ENCODE assay signal across 11 cellular contexts in genomic region chr12:46832084-46832704, GRCh38. TPM values are rescaled to one million over a fixed set of nuclear protein-coding genes. Genes with fewer than 3 reads are reported as not detected.
DNase-seq lines count a peak whose midpoint lies in the region; ATAC-seq and TF ChIP-seq lines count a peak whose summit lies in the region.
"Had no signal": no experiment of that assay in that cellular context is flagged by ENCODE, and none has a peak within 500 bp of the region (broad histone marks: within the 10 kb centered on the region; RNA-seq: fewer than 3 reads in every experiment).

No MANE protein-coding gene starts in this region.

- no TSS peak for BruUV-seq in MCF 10A (replicated peaks; lab: Mats Ljungman, UMichigan)

- H3K27me3 Mint-ChIP-seq in MCF 10A (ENCODE audit: insufficient read depth, unreplicated experiment) (no peaks in the 10 kb centered on the region), mesothelial cell of epicardium (ENCODE audit: low read depth) (peaks cover 88% of the 10 kb centered on the region), type B pancreatic cell (peaks cover 79% of the 10 kb centered on the region)

- H3K4me3 ChIP-seq in breast epithelium (peak overlapping the region; percentile 35 to 60 (median 42)), endocrine pancreas (ENCODE audit: control insufficient read depth, insufficient read depth, low read length) (peak overlapping the region; percentile 57)

- no peak for TF ChIP-seq CTCF in breast epithelium (IDR thresholded peaks at IDR 0.05)
- no peak for TF ChIP-seq CTCF in MCF 10A (IDR thresholded peaks at IDR 0.05; ENCODE audit: unreplicated experiment)
- no peak for TF ChIP-seq CTCF in mesothelial cell of epicardium (IDR thresholded peaks at IDR 0.05; ENCODE audit: unreplicated experiment)
- TF ChIP-seq CTCF in type B pancreatic cell (conservative IDR thresholded peaks at IDR 0.05): no peak

- ATAC-seq in HG03095 (IDR thresholded peaks at IDR 0.05; ENCODE audit: unreplicated experiment): no peak
- ATAC-seq in HG02798 (IDR thresholded peaks at IDR 0.05; ENCODE audit: poor library complexity, unreplicated experiment): no peak
- ATAC-seq in HG03432 (IDR thresholded peaks at IDR 0.05; ENCODE audit: unreplicated experiment): no peak

- TF ChIP-seq POLR2A in breast epithelium (IDR thresholded peaks at IDR 0.05): no peak

- peaks cover 2 to 22% of the 10 kb centered on the region in 2 donors for H3K27me3 ChIP-seq in breast epithelium
- H3K27me3 ChIP-seq in endocrine pancreas (ENCODE audit: control insufficient read depth, insufficient read depth, low read length): no peaks in the 10 kb centered on the region

- H3K27ac Mint-ChIP-seq in MCF 10A (ENCODE audit: low read depth, unreplicated experiment) (no peak overlapping the region), mesothelial cell of epicardium (no peak overlapping the region), type B pancreatic cell (no peak overlapping the region)

- H3K9me3 Mint-ChIP-seq in MCF 10A (ENCODE audit: unreplicated experiment) (no peaks in the 10 kb centered on the region), mesothelial cell of epicardium (peaks cover 7% of the 10 kb centered on the region), type B pancreatic cell (no peaks in the 10 kb centered on the region)

- H3K4me3 Mint-ChIP-seq in MCF 10A (ENCODE audit: unreplicated experiment): no peak overlapping the region
- peak overlapping the region; percentile 59 for H3K4me3 Mint-ChIP-seq in mesothelial cell of epicardium
- peak overlapping the region; percentile 84 for H3K4me3 Mint-ChIP-seq in type B pancreatic cell

- H3K9me3 ChIP-seq in breast epithelium (no peaks in the 10 kb centered on the region), endocrine pancreas (ENCODE audit: control insufficient read depth, low read length) (no peaks in the 10 kb centered on the region)

- intact Hi-C loops in breast epithelium (cut with DNase I; ENCODE audit: low total_unique reads) (no loop called here), MCF 10A (cut with micrococcal nuclease) (no loop called here)

- peaks cover 4 to 6% of the 10 kb centered on the region in 2 donors for H3K4me1 ChIP-seq in breast epithelium
- no peaks in the 10 kb centered on the region for H3K4me1 ChIP-seq in endocrine pancreas (ENCODE audit: control insufficient read depth, insufficient read depth, low read length)

- H3K4me1 Mint-ChIP-seq in MCF 10A (ENCODE audit: insufficient read depth, unreplicated experiment) (peaks cover 7% of the 10 kb centered on the region), mesothelial cell of epicardium (peaks cover 14% of the 10 kb centered on the region), type B pancreatic cell (ENCODE audit: unreplicated experiment) (peaks cover 9% of the 10 kb centered on the region)

- peak overlapping the region; percentile 24 for H3K9ac ChIP-seq in endocrine pancreas (ENCODE audit: control insufficient read depth, insufficient read depth, low read length)

- CTCF ChIA-PET in MCF 10A (lab: Yijun Ruan, JAX): no interaction called here

- H3K36me3 Mint-ChIP-seq in MCF 10A (ENCODE audit: insufficient read depth, unreplicated experiment): no peaks in the 10 kb centered on the region
- no peaks in the 10 kb centered on the region for H3K36me3 Mint-ChIP-seq in mesothelial cell of epicardium
- H3K36me3 Mint-ChIP-seq in type B pancreatic cell: no peaks in the 10 kb centered on the region

- DNase-seq in breast epithelium (ENCODE audit: low spot score in 2 of 2): no peak
- no peak for DNase-seq in MCF 10A (ENCODE audit: unreplicated experiment)
- no peak for DNase-seq in mesothelial cell of epicardium (ENCODE audit: low spot score in 2 of 2, unreplicated experiment in 2 of 2)
- DNase-seq in type B pancreatic cell (ENCODE audit: extremely low spot score, unreplicated experiment): no peak
- DNase-seq: activated naive CD4-positive, alpha-beta T cell treated with anti-CD3 and anti-CD28 coated beads, Interleukin-2, amount 50 U/mL, for 16 hours; NCI-H1694 treated with DMSO at 0.1 percent for 48 hours; WERI-Rb-1 had no signal

- H3K36me3 ChIP-seq in breast epithelium: no peaks in the 10 kb centered on the region
- H3K36me3 ChIP-seq in endocrine pancreas (ENCODE audit: control insufficient read depth, insufficient read depth, low read length): no peaks in the 10 kb centered on the region
- H3K36me3 ChIP-seq: WERI-Rb-1 had no signal

- POLR2A ChIA-PET in MCF 10A (lab: Yijun Ruan, JAX): no interaction called here

- no peak overlapping the region for H3K27ac ChIP-seq in breast epithelium
- H3K27ac ChIP-seq: WERI-Rb-1 had no signal

RNA-seq across cellular contexts. Expression of gene SLC38A4, which starts 6.4 kb away (rescaled TPM):
- total RNA-seq in breast epithelium (under 1 TPM in 2 of 3 donors, not detected in 1; 0.15 to 0.33 TPM), MCF 10A (2022) (0.12 TPM in 1 of 2 replicates, not detected in the other), mesothelial cell of epicardium (0.11 to 0.35 TPM (median 0.29 TPM) in 3 replicates), type B pancreatic cell (ENCODE audit: low replicate concordance) (11.8 and 14.4 TPM in 2 replicates)
